ENCODE assay signal across 9 cellular contexts in the genomic region with DNA sequence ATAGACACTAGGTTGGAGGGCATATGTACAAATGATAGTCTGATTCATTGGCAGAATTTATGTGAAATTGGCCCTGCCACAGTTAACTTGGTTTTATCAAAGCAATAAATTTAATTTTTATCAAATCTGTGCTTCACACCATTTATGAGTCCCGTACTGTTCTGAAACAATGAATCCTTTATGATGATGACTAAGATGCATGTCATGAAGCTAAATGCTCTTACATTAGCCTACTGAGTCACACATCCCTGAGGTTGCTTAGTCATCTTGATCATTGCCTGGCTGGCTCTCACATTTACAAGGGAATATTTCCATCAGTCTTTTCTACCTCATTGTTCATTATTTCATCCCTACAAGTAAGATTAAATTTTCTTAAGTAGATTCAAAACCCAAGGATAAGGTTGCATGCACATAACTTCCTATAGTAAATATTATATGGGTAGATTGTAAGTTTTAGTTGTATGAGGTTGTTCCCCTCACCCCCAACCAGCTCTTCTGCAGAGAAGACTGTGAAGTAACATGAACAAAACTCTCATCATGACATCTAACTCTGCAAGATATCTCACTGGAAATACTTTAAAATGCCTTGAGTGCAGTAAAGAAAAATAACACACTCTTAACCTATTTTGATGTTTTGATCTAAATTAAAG.
DNase-seq lines count a peak whose midpoint lies in the region; TF ChIP-seq lines count a peak whose summit lies in the region.
"Had no signal": no experiment of that assay in that cellular context is flagged by ENCODE, and none has a peak within 500 bp of the region (broad histone marks: within the 10 kb centered on the region; RNA-seq: fewer than 3 reads in every experiment).

No MANE protein-coding gene starts in this region.

- no peak for TF ChIP-seq POLR2A in esophagus muscularis mucosa (IDR thresholded peaks at IDR 0.05; ENCODE audit: low read depth)

- H3K79me1 ChIP-seq in H9 (ENCODE audit: insufficient read depth, low read depth, low read length, poor library complexity, severe bottlenecking) = no peaks in the 10 kb centered on the region

- H2AK5ac ChIP-seq in H9 (ENCODE audit: insufficient read length, low read length) = no peak overlapping the region

- no peak overlapping the region for H3K4ac ChIP-seq in H9 (ENCODE audit: low read depth, low read length)

- H4K5ac ChIP-seq in H9 (ENCODE audit: insufficient read length, low read depth, low read length) = no peak overlapping the region

- no peak overlapping the region for H2BK12ac ChIP-seq in H9 (ENCODE audit: insufficient read length, low read depth, low read length)

- H3K4me2 ChIP-seq in smooth muscle cell (peak overlapping the region; percentile 69), H9 (ENCODE audit: insufficient read depth, insufficient read length, low read length) (no peak overlapping the region)
- H3K4me2 ChIP-seq: BLaER1 had no signal

- H3K36me3 ChIP-seq in smooth muscle cell (ENCODE audit: low read depth) = no peaks in the 10 kb centered on the region
- H3K36me3 ChIP-seq in esophagus muscularis mucosa = no peaks in the 10 kb centered on the region
- H3K36me3 ChIP-seq: BLaER1 had no signal

- peaks cover 9% of the 10 kb centered on the region for H3K4me1 Mint-ChIP-seq in activated CD4-positive, alpha-beta T cell treated with anti-CD3 and anti-CD28 coated beads, Interleukin-2, amount 10 ng/mL, durations not matched to agents 24 days and 14 days
- H3K4me1 Mint-ChIP-seq in H9 = peaks cover 8 to 10% of the 10 kb centered on the region in 2 experiments; a peak in 3 of 4 replicates

- H2BK120ac ChIP-seq in H9 (ENCODE audit: low read depth, low read length, poor library complexity, severe bottlenecking) = no peak overlapping the region

- H3K4me3 ChIP-seq in foreskin fibroblast (ENCODE audit: low read depth in 1 of 2, low read length in 2 of 2) (no peak overlapping the region), smooth muscle cell (no peak overlapping the region), esophagus muscularis mucosa (no peak overlapping the region)
- H3K4me3 ChIP-seq: BLaER1 had no signal

- no peaks in the 10 kb centered on the region for H3K79me2 ChIP-seq in smooth muscle cell (ENCODE audit: low read depth)
- H3K79me2 ChIP-seq in H9 (ENCODE audit: insufficient read depth, low read length) = no peaks in the 10 kb centered on the region

- H4K8ac ChIP-seq in H9 (replicated peaks; ENCODE audit: insufficient read length, low read depth, low read length) = no peak overlapping the region

- H3T11ph ChIP-seq in H9 (ENCODE audit: low read length) = no peak overlapping the region

- H3K9ac ChIP-seq in smooth muscle cell (ENCODE audit: low read depth) (peak overlapping the region; percentile 67), H9 (ENCODE audit: extremely low read depth, insufficient read length, low read length) (no peak overlapping the region)
- H3K9ac ChIP-seq: BLaER1 had no signal

- no peaks in the 10 kb centered on the region for H3F3A ChIP-seq in smooth muscle cell (ENCODE audit: low read depth)

- H3K4me1 ChIP-seq in smooth muscle cell (ENCODE audit: low read depth) (peaks cover 18% of the 10 kb centered on the region), H9 (ENCODE audit: insufficient read depth, low read length) (no peaks in the 10 kb centered on the region), esophagus muscularis mucosa (peaks cover 8 to 65% (median 52%) of the 10 kb centered on the region in 4 donors)
- H3K4me1 ChIP-seq: BLaER1 had no signal

- H3K27me3 ChIP-seq in smooth muscle cell (ENCODE audit: low read depth) (no peaks in the 10 kb centered on the region), H9 (ENCODE audit: insufficient read depth, low read length) (no peaks in the 10 kb centered on the region), esophagus muscularis mucosa (no peaks in the 10 kb centered on the region)
- H3K27me3 ChIP-seq: BLaER1 had no signal

- H3K9me3 Mint-ChIP-seq in activated CD4-positive, alpha-beta T cell treated with anti-CD3 and anti-CD28 coated beads, Interleukin-2, amount 10 ng/mL, durations not matched to agents 24 days and 14 days = no peaks in the 10 kb centered on the region
- no peaks in the 10 kb centered on the region; a peak in 1 of 5 replicates for H3K9me3 Mint-ChIP-seq in H9

- WGBS in smooth muscle cell (ENCODE audit: low lambda C conversion rate) = 0% methylated on average over 1 of the region's 1 CpG
- WGBS in H9 (ENCODE audit: extremely low coverage, insufficient read length, low lambda C conversion rate) = no CpG with 5 or more reads among the region's 1 CpG
- WGBS in esophagus muscularis mucosa = 5% methylated on average over 1 of the region's 1 CpG

- H3K27me3 Mint-ChIP-seq in activated CD4-positive, alpha-beta T cell treated with anti-CD3 and anti-CD28 coated beads, Interleukin-2, amount 10 ng/mL, durations not matched to agents 24 days and 14 days = peaks cover 4% of the 10 kb centered on the region
- H3K27me3 Mint-ChIP-seq in H9 (ENCODE audit: low read depth) = no peaks in the 10 kb centered on the region

- no peak for TF ChIP-seq EP300 in esophagus muscularis mucosa (IDR thresholded peaks at IDR 0.05)

- peak; percentile 31 for DNase-seq in activated CD4-positive, alpha-beta T cell treated with anti-CD3 and anti-CD28 coated beads for 48 hours
- no peak for DNase-seq in activated CD4-positive, alpha-beta T cell treated with anti-CD3 and anti-CD28 coated beads, Interleukin-2, amount 10 ng/mL, durations not matched to agents 24 days and 14 days
- DNase-seq in SIG-M5 treated with dmso at 0.1 percent for 504 hours (lab: John Stamatoyannopoulos, UW; ENCODE audit: unreplicated experiment) (peak; percentile 89), foreskin fibroblast (peak; percentile 92 to 95), smooth muscle cell (lab: John Stamatoyannopoulos, UW; ENCODE audit: unreplicated experiment) (no peak), H9 (no peak), NCI-H510A treated with DMSO at 0.1 percent for 48 hours (lab: John Stamatoyannopoulos, UW) (no peak), esophagus muscularis mucosa (ENCODE audit: extremely low spot score) (no peak)

- TF ChIP-seq CTCF in foreskin fibroblast (IDR thresholded peaks at IDR 0.05; ENCODE audit: low read depth, low read length) (no peak), smooth muscle cell (IDR thresholded peaks at IDR 0.05; ENCODE audit: borderline replicate concordance, insufficient read depth, poor library complexity, severe bottlenecking) (no peak), H9 (conservative IDR thresholded peaks at IDR 0.05) (no peak), esophagus muscularis mucosa (IDR thresholded peaks at IDR 0.05) (no peak)

- intact Hi-C loops in activated CD4-positive, alpha-beta T cell treated with anti-CD3 and anti-CD28 coated beads, Interleukin-2, amount 10 ng/mL, durations not matched to agents 24 days and 14 days (cut with micrococcal nuclease) = loop anchor here (10.0 kb wide), 1 partner anchor 129 kb away; no protein-coding TSS in a partner anchor
- intact Hi-C loops in esophagus muscularis mucosa (cut with DNase I) = loop anchor here (10.0 kb wide), 1 partner anchor 129 kb away; no protein-coding TSS in a partner anchor

- no peak overlapping the region for H3K23ac ChIP-seq in H9 (ENCODE audit: insufficient read length, low read depth, low read length)

- no peak overlapping the region for H3K56ac ChIP-seq in H9 (ENCODE audit: insufficient read length, low read depth, low read length)

- H3K27ac ChIP-seq in smooth muscle cell (ENCODE audit: low read depth) (peak overlapping the region; percentile 88), H9 (ENCODE audit: insufficient read length, low read depth, low read length) (no peak overlapping the region), esophagus muscularis mucosa (replicated peaks in 1 of 4) (no peak overlapping the region)
- H3K27ac ChIP-seq: BLaER1 had no signal

- H3K9me3 ChIP-seq in smooth muscle cell (replicated peaks; ENCODE audit: low read depth) (no peaks in the 10 kb centered on the region), H9 (ENCODE audit: control insufficient read depth, low read depth, low read length) (no peaks in the 10 kb centered on the region), esophagus muscularis mucosa (no peaks in the 10 kb centered on the region)
- H3K9me3 ChIP-seq: BLaER1 had no signal

- no peak overlapping the region for H3K14ac ChIP-seq in H9 (ENCODE audit: insufficient read depth, low read length)

- H3K27ac Mint-ChIP-seq in activated CD4-positive, alpha-beta T cell treated with anti-CD3 and anti-CD28 coated beads, Interleukin-2, amount 10 ng/mL, durations not matched to agents 24 days and 14 days = no peak overlapping the region
- no peak overlapping the region for H3K27ac Mint-ChIP-seq in H9

- no peak overlapping the region for H2BK20ac ChIP-seq in H9 (ENCODE audit: low read depth, low read length, poor library complexity, severe bottlenecking)

- no peaks in the 10 kb centered on the region for H3K36me3 Mint-ChIP-seq in activated CD4-positive, alpha-beta T cell treated with anti-CD3 and anti-CD28 coated beads, Interleukin-2, amount 10 ng/mL, durations not matched to agents 24 days and 14 days (ENCODE audit: low read depth)
- no peaks in the 10 kb centered on the region for H3K36me3 Mint-ChIP-seq in H9 (ENCODE audit: insufficient read depth in 1 of 3, low read depth in 3 of 3)

- H3K18ac ChIP-seq in H9 (ENCODE audit: insufficient read length, low read depth, low read length) = no peak overlapping the region

- no peak overlapping the region for H2BK5ac ChIP-seq in H9 (ENCODE audit: insufficient read length, low read length)

- H4K20me1 ChIP-seq in smooth muscle cell (ENCODE audit: low read depth) = no peaks in the 10 kb centered on the region
- peaks cover 2% of the 10 kb centered on the region for H4K20me1 ChIP-seq in H9 (ENCODE audit: control insufficient read depth, insufficient read depth, insufficient read length)
- H4K20me1 ChIP-seq: BLaER1 had no signal

- no peak overlapping the region for H3K4me3 Mint-ChIP-seq in activated CD4-positive, alpha-beta T cell treated with anti-CD3 and anti-CD28 coated beads, Interleukin-2, amount 10 ng/mL, durations not matched to agents 24 days and 14 days
- H3K4me3 Mint-ChIP-seq in H9 = no peak overlapping the region

- H2AFZ ChIP-seq in smooth muscle cell (ENCODE audit: low read depth) = no peak overlapping the region
- no peak overlapping the region for H2AFZ ChIP-seq in H9 (ENCODE audit: low read length)

- H3K23me2 ChIP-seq in H9 (ENCODE audit: insufficient read length, low read depth, low read length, poor library complexity, severe bottlenecking) = peaks cover 2% of the 10 kb centered on the region

- no peak overlapping the region for H4K91ac ChIP-seq in H9 (ENCODE audit: insufficient read length, low read depth, low read length)

- no peak overlapping the region for H2BK15ac ChIP-seq in H9 (ENCODE audit: low read depth, low read length)

Comparison
In these comparisons a context has a peak if more than half of its experiments do, and no peak if none do; other contexts are left out.
1. DNase-seq: peak in activated CD4-positive, alpha-beta T cell treated with anti-CD3 and anti-CD28 coated beads for 48 hours (single experiment), SIG-M5 treated with dmso at 0.1 percent for 504 hours (single experiment) and foreskin fibroblast (2 of 2); none in activated CD4-positive, alpha-beta T cell treated with anti-CD3 and anti-CD28 coated beads, Interleukin-2, amount 10 ng/mL, durations not matched to agents 24 days and 14 days (single experiment), smooth muscle cell (single experiment), H9 (single experiment), NCI-H510A treated with DMSO at 0.1 percent for 48 hours (single experiment) and esophagus muscularis mucosa (single experiment).